ENCODE assay signal across 1 cellular context in the genomic region with DNA sequence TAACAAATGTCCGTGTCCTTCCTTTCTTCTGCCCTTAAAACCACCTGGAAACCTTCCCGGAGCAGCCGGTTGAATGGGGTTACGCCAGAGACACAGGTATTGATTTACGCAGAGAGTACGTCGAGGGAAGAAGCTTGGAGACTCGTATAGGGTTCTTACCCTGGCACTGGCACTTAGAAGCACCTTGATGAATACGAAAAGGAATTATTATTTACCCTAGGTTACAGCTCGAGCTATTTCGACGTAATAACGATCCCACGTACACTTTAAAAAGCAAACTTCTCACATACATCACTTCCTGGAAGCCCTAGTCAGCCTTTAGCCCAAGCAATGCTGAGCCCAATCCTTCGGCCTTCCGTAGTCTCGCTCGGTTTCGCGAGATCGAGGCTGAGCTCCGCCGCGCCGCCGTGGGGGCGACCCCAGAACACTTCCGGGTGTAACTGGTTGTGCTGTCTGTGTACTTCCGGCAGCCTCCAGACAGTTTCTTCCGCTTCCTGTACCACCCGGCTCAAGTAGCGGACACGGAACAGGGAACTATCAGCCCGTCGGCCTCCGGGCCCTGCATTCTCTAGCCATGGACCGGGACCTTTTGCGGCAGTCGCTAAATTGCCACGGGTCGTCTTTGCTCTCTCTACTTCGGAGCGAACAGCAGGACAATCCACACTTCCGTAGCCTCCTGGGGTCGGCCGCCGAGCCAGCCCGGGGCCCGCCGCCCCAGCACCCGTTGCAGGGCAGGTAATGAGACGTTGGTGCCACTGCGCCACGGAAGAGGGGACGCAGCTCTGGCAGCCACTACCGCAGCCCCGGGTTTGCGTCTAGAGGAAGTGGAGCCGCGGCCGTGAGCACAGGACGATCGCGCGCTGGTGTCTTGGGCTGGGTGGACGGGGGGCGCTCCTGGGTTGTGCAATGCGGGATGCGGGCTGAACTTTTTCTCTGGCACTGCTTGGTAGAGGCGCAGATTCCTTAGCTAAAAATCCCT.
A peak's percentile ranks its signal among the peaks of the same experiment; 100 is the strongest.
TF ChIP-seq lines count a peak whose summit lies in the region.

A gene with protein sequence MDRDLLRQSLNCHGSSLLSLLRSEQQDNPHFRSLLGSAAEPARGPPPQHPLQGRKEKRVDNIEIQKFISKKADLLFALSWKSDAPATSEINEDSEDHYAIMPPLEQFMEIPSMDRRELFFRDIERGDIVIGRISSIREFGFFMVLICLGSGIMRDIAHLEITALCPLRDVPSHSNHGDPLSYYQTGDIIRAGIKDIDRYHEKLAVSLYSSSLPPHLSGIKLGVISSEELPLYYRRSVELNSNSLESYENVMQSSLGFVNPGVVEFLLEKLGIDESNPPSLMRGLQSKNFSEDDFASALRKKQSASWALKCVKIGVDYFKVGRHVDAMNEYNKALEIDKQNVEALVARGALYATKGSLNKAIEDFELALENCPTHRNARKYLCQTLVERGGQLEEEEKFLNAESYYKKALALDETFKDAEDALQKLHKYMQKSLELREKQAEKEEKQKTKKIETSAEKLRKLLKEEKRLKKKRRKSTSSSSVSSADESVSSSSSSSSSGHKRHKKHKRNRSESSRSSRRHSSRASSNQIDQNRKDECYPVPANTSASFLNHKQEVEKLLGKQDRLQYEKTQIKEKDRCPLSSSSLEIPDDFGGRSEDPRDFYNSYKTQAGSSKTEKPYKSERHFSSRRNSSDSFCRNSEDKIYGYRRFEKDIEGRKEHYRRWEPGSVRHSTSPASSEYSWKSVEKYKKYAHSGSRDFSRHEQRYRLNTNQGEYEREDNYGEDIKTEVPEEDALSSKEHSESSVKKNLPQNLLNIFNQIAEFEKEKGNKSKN (plus strand): TSS at position 476 of the 979 bp plus-strand sequence. CDS start 99 bp downstream, at position 575.

TF ChIP-seq in HepG2, 621 proteins besides CTCF, POLR2A, EP300 and RAD21 (continued from another document):
- TF ChIP-seq, protein P1, sequence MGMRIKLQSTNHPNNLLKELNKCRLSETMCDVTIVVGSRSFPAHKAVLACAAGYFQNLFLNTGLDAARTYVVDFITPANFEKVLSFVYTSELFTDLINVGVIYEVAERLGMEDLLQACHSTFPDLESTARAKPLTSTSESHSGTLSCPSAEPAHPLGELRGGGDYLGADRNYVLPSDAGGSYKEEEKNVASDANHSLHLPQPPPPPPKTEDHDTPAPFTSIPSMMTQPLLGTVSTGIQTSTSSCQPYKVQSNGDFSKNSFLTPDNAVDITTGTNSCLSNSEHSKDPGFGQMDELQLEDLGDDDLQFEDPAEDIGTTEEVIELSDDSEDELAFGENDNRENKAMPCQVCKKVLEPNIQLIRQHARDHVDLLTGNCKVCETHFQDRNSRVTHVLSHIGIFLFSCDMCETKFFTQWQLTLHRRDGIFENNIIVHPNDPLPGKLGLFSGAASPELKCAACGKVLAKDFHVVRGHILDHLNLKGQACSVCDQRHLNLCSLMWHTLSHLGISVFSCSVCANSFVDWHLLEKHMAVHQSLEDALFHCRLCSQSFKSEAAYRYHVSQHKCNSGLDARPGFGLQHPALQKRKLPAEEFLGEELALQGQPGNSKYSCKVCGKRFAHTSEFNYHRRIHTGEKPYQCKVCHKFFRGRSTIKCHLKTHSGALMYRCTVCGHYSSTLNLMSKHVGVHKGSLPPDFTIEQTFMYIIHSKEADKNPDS (CRISPR knock-in tag; IDR thresholded peaks at IDR 0.05), result no peak
- TF ChIP-seq, protein P2, sequence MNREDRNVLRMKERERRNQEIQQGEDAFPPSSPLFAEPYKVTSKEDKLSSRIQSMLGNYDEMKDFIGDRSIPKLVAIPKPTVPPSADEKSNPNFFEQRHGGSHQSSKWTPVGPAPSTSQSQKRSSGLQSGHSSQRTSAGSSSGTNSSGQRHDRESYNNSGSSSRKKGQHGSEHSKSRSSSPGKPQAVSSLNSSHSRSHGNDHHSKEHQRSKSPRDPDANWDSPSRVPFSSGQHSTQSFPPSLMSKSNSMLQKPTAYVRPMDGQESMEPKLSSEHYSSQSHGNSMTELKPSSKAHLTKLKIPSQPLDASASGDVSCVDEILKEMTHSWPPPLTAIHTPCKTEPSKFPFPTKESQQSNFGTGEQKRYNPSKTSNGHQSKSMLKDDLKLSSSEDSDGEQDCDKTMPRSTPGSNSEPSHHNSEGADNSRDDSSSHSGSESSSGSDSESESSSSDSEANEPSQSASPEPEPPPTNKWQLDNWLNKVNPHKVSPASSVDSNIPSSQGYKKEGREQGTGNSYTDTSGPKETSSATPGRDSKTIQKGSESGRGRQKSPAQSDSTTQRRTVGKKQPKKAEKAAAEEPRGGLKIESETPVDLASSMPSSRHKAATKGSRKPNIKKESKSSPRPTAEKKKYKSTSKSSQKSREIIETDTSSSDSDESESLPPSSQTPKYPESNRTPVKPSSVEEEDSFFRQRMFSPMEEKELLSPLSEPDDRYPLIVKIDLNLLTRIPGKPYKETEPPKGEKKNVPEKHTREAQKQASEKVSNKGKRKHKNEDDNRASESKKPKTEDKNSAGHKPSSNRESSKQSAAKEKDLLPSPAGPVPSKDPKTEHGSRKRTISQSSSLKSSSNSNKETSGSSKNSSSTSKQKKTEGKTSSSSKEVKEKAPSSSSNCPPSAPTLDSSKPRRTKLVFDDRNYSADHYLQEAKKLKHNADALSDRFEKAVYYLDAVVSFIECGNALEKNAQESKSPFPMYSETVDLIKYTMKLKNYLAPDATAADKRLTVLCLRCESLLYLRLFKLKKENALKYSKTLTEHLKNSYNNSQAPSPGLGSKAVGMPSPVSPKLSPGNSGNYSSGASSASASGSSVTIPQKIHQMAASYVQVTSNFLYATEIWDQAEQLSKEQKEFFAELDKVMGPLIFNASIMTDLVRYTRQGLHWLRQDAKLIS (CRISPR knock-in tag; IDR thresholded peaks at IDR 0.05), result no peak
- TF ChIP-seq ZNF329 (CRISPR knock-in tag; IDR thresholded peaks at IDR 0.05; ENCODE audit: low read depth), result 0 out of 2 replicates have a peak, but pooled peaks have one; percentile 32
- peak; percentile 67; the same call in 1 of the 2 replicates for TF ChIP-seq HCFC1 (IDR thresholded peaks at IDR 0.05; ENCODE audit: low read depth, low read length)
- no peak for TF ChIP-seq ZNF83 (CRISPR knock-in tag; IDR thresholded peaks at IDR 0.05; ENCODE audit: borderline replicate concordance)
- TF ChIP-seq NFE2L1 (CRISPR knock-in tag; IDR thresholded peaks at IDR 0.05; ENCODE audit: borderline replicate concordance), result no peak
- peak; percentile 23; the same call in 1 of the 2 replicates for TF ChIP-seq ZSCAN25 (CRISPR knock-in tag; IDR thresholded peaks at IDR 0.05)
- TF ChIP-seq FOXM1 (CRISPR knock-in tag; IDR thresholded peaks at IDR 0.05), result no peak
- TF ChIP-seq ZNF629 (CRISPR knock-in tag; conservative IDR thresholded peaks at IDR 0.05), result no peak
- 0 out of 2 replicates have a peak, but pooled peaks have one; percentile 50 for TF ChIP-seq ZNF782 (CRISPR knock-in tag; IDR thresholded peaks at IDR 0.05; ENCODE audit: borderline replicate concordance)
- TF ChIP-seq, protein P3, sequence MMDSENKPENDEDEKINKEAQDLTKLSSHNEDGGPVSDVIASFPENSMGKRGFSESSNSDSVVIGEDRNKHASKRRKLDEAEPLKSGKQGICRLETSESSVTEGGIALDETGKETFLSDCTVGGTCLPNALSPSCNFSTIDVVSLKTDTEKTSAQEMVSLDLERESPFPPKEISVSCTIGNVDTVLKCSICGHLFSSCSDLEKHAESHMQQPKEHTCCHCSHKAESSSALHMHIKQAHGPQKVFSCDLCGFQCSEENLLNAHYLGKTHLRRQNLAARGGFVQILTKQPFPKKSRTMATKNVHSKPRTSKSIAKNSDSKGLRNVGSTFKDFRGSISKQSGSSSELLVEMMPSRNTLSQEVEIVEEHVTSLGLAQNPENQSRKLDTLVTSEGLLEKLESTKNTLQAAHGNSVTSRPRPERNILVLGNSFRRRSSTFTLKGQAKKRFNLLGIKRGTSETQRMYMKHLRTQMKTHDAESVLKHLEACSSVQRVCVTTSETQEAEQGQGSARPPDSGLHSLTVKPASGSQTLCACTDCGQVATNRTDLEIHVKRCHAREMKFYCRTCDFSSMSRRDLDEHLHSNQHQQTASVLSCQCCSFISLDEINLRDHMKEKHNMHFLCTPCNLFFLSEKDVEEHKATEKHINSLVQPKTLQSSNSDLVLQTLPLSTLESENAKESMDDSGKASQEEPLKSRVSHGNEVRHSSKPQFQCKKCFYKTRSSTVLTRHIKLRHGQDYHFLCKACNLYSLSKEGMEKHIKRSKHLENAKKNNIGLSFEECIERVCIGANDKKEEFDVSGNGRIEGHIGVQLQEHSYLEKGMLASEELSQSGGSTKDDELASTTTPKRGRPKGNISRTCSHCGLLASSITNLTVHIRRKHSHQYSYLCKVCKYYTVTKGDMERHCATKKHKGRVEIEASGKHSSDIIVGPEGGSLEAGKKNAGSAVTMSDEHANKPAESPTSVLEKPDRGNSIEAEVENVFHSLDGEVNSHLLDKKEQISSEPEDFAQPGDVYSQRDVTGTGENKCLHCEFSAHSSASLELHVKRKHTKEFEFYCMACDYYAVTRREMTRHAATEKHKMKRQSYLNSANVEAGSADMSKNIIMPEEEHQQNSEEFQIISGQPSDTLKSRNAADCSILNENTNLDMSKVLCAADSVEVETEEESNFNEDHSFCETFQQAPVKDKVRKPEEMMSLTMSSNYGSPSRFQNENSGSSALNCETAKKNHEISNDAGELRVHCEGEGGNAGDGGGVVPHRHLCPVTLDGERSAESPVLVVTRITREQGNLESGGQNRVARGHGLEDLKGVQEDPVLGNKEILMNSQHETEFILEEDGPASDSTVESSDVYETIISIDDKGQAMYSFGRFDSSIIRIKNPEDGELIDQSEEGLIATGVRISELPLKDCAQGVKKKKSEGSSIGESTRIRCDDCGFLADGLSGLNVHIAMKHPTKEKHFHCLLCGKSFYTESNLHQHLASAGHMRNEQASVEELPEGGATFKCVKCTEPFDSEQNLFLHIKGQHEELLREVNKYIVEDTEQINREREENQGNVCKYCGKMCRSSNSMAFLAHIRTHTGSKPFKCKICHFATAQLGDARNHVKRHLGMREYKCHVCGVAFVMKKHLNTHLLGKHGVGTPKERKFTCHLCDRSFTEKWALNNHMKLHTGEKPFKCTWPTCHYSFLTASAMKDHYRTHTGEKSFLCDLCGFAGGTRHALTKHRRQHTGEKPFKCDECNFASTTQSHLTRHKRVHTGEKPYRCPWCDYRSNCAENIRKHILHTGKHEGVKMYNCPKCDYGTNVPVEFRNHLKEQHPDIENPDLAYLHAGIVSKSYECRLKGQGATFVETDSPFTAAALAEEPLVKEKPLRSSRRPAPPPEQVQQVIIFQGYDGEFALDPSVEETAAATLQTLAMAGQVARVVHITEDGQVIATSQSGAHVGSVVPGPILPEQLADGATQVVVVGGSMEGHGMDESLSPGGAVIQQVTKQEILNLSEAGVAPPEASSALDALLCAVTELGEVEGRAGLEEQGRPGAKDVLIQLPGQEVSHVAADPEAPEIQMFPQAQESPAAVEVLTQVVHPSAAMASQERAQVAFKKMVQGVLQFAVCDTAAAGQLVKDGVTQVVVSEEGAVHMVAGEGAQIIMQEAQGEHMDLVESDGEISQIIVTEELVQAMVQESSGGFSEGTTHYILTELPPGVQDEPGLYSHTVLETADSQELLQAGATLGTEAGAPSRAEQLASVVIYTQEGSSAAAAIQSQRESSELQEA (CRISPR knock-in tag; IDR thresholded peaks at IDR 0.05; ENCODE audit: not compliant biosample characterization), result peak; percentile 27
- peak; percentile 56; the same call in 1 of the 2 replicates for TF ChIP-seq ZNF891 (CRISPR knock-in tag; IDR thresholded peaks at IDR 0.05)
- peak; percentile 39 for TF ChIP-seq ISL2 (CRISPR knock-in tag; IDR thresholded peaks at IDR 0.05)
- TF ChIP-seq ZNF34 (CRISPR knock-in tag; IDR thresholded peaks at IDR 0.05; ENCODE audit: borderline replicate concordance), result no peak
- no peak for TF ChIP-seq MEIS1 (CRISPR knock-in tag; IDR thresholded peaks at IDR 0.05; ENCODE audit: borderline replicate concordance)
- TF ChIP-seq, protein P4, sequence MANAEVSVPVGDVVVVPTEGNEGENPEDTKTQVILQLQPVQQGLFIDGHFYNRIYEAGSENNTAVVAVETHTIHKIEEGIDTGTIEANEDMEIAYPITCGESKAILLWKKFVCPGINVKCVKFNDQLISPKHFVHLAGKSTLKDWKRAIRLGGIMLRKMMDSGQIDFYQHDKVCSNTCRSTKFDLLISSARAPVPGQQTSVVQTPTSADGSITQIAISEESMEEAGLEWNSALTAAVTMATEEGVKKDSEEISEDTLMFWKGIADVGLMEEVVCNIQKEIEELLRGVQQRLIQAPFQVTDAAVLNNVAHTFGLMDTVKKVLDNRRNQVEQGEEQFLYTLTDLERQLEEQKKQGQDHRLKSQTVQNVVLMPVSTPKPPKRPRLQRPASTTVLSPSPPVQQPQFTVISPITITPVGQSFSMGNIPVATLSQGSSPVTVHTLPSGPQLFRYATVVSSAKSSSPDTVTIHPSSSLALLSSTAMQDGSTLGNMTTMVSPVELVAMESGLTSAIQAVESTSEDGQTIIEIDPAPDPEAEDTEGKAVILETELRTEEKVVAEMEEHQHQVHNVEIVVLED (CRISPR knock-in tag; IDR thresholded peaks at IDR 0.05; ENCODE audit: borderline replicate concordance), result peak; percentile 94
